Comparison of ENCODE assay signal across 17 cellular contexts in the genomic region with DNA sequence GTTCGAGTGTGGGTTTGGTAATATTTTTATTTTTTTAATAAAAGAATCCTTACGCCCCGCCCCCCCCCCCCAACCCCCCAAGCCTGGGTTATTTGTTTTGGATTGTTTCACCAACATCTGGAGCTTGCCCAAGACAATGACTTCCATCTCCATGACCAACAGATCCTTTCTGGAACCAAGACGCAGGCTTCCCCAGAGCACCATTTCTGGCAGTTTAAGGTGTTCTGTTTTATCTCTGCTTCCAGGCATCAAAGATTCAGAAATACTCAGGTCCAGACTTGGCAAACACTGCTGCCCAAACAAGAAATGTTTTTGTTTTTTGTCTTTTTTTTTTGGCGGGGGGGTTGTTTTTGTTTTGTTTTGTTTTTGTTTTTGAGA. TPM values are rescaled to one million over a fixed set of nuclear protein-coding genes. Genes with fewer than 3 reads are reported as not detected.
DNase-seq lines count a peak whose midpoint lies in the region; ATAC-seq and TF ChIP-seq lines count a peak whose summit lies in the region.
"Had no signal": no experiment of that assay in that cellular context is flagged by ENCODE, and none has a peak within 500 bp of the region (broad histone marks: within the 10 kb centered on the region; RNA-seq: fewer than 3 reads in every experiment).

No MANE protein-coding gene starts in this region.

- no peak for TF ChIP-seq CTCF in MCF 10A (IDR thresholded peaks at IDR 0.05; ENCODE audit: unreplicated experiment)
- no peak for TF ChIP-seq CTCF in breast epithelium (IDR thresholded peaks at IDR 0.05)

- BruUV-seq in MCF 10A (replicated peaks; lab: Mats Ljungman, UMichigan) = no TSS peak

- H3K36me3 ChIP-seq in breast epithelium = no peaks in the 10 kb centered on the region
- no peaks in the 10 kb centered on the region for H3K36me3 ChIP-seq in thymus (ENCODE audit: control insufficient read depth, insufficient read depth)

- H3K27me3 ChIP-seq in breast epithelium = no peaks in the 10 kb centered on the region
- no peaks in the 10 kb centered on the region for H3K27me3 ChIP-seq in thymus (ENCODE audit: control insufficient read depth, insufficient read depth)

- H3K4me1 ChIP-seq in breast epithelium = no peaks in the 10 kb centered on the region
- H3K4me1 ChIP-seq in thymus (ENCODE audit: control insufficient read depth, insufficient read depth, low read length) = peaks cover 61% of the 10 kb centered on the region

- no peaks in the 10 kb centered on the region for H3K9me3 ChIP-seq in breast epithelium
- no peaks in the 10 kb centered on the region for H3K9me3 ChIP-seq in thymus (ENCODE audit: control insufficient read depth)

- no peak overlapping the region for H3K27ac Mint-ChIP-seq in MCF 10A (ENCODE audit: low read depth, unreplicated experiment)
- H3K27ac Mint-ChIP-seq in T-cell = peak overlapping the region; percentile 93 to 96
- H3K27ac Mint-ChIP-seq: activated B cell treated with CpG ODN at 0.5 μM for 24 hours had no signal

- ATAC-seq in T-cell (replicated peaks in 1 of 4) (no peak), GM21723 (IDR thresholded peaks at IDR 0.05; ENCODE audit: unreplicated experiment) (no peak)

- in situ Hi-C loops in KBM-7 (cut with MboI; ENCODE audit: low pct_unique_long_range_greater_than_20kb, low sequenced_read_pairs) = no loop called here

- H3K4me3 Mint-ChIP-seq in MCF 10A (ENCODE audit: unreplicated experiment) (no peak overlapping the region), T-cell (peak overlapping the region; percentile 26 to 80 (median 44))
- H3K4me3 Mint-ChIP-seq: activated B cell treated with CpG ODN at 0.5 μM for 24 hours had no signal

- H3K27me3 Mint-ChIP-seq in MCF 10A (ENCODE audit: insufficient read depth, unreplicated experiment) (peaks cover 31% of the 10 kb centered on the region), T-cell (no peaks in the 10 kb centered on the region)

- 84% methylated on average over 5 of the region's 5 CpGs for WGBS in thymus

- no peaks in the 10 kb centered on the region for H3K36me3 Mint-ChIP-seq in MCF 10A (ENCODE audit: insufficient read depth, unreplicated experiment)
- H3K36me3 Mint-ChIP-seq in T-cell = no peaks in the 10 kb centered on the region

- DNase-seq in MCF 10A (ENCODE audit: unreplicated experiment) (peak; percentile 17), breast epithelium (ENCODE audit: low spot score in 2 of 2) (no peak), T-cell (no peak), fibroblast of gingiva (ENCODE audit: low read depth) (peak; percentile 48), KBM-7 (no peak), midbrain (lab: John Stamatoyannopoulos, UW) (no peak)
- DNase-seq: activated B cell treated with CpG ODN at 0.5 μM for 24 hours; caudate nucleus; effector CD8-positive, alpha-beta T cell; hypothalamus; NCI-H187; NCI-H345; SHP77; stimulated activated CD4-positive, alpha-beta T cell treated with anti-CD3 and anti-CD28 coated beads, Interleukin-15, amount 100 ng/mL, for 24 hours had no signal

- H3K4me1 Mint-ChIP-seq in MCF 10A (ENCODE audit: insufficient read depth, unreplicated experiment) = no peaks in the 10 kb centered on the region
- H3K4me1 Mint-ChIP-seq in T-cell = peaks cover 84 to 91% (median 85%) of the 10 kb centered on the region in 3 donors

- H3K27ac ChIP-seq in breast epithelium = peak overlapping the region in 1 of 2 donors; percentile 80
- peak overlapping the region; percentile 76 for H3K27ac ChIP-seq in thymus (ENCODE audit: low read depth)

- H3K4me3 ChIP-seq in breast epithelium (no peak overlapping the region), thymus (ENCODE audit: low read length) (no peak overlapping the region)

- CTCF ChIA-PET in MCF 10A (lab: Yijun Ruan, JAX) (no interaction called here), T-cell (lab: Charles Lee) (interaction anchor here (0.7 to 1.1 kb wide), 6 partner anchors 21 to 1681 kb away, joined by 4 to 6 read pairs (median 4); no protein-coding TSS in a partner anchor)

- H3K9me3 Mint-ChIP-seq in MCF 10A (ENCODE audit: unreplicated experiment) (no peaks in the 10 kb centered on the region), T-cell (no peaks in the 10 kb centered on the region)
- H3K9me3 Mint-ChIP-seq: activated B cell treated with CpG ODN at 0.5 μM for 24 hours had no signal

- intact Hi-C loops in MCF 10A (cut with micrococcal nuclease) (no loop called here), breast epithelium (cut with DNase I; ENCODE audit: low total_unique reads) (no loop called here)

- TF ChIP-seq POLR2A in breast epithelium (IDR thresholded peaks at IDR 0.05) = no peak

- POLR2A ChIA-PET in MCF 10A (lab: Yijun Ruan, JAX) = no interaction called here
- POLR2A ChIA-PET in T-cell (lab: Charles Lee) = interaction anchor here in 1 of 2 donors (0.6 kb wide), 4 partner anchors 17 to 1686 kb away, joined by 4 to 7 read pairs (median 6); no protein-coding TSS in a partner anchor

RNA-seq across cellular contexts. Expression of a gene that starts 56.1 kb away (rescaled TPM):
- total RNA-seq in MCF 10A (2022) = 0.22 and 0.61 TPM in 2 replicates
- total RNA-seq in breast epithelium = 10 to 100 TPM; 11.8 to 37.7 (median 23.1) TPM
- 10 to 100 TPM in 3 of 5 donors, 1 to 10 TPM in 2; 6.3 to 74.9 (median 13.9) TPM for total RNA-seq in T-cell
- polyA plus RNA-seq in thymus = 66.4 TPM
- total RNA-seq: activated B cell treated with CpG ODN at 0.5 μM for 24 hours, renal cortical epithelial cell had no signal

Comparison
In these comparisons a context has a peak if more than half of its experiments do, and no peak if none do; other contexts are left out.
1. DNase-seq: peak in MCF 10A (single experiment) and fibroblast of gingiva (single experiment); none in breast epithelium (0 of 2), T-cell (0 of 34), KBM-7 (single experiment) and midbrain (single experiment).